In genomic region chr13:111636271-111636670, GRCh38 we compare ENCODE assay signal across 7 cellular contexts.
"Had no signal": no experiment of that assay in that cellular context is flagged by ENCODE, and none has a peak within 500 bp of the region (broad histone marks: within the 10 kb centered on the region; RNA-seq: fewer than 3 reads in every experiment).

No MANE protein-coding gene starts in this region.

- H3K27ac ChIP-seq: KMS-11 had no signal

- H3K4me3 Mint-ChIP-seq: GM23338 had no signal

- H3K9ac ChIP-seq: KMS-11 had no signal

- DNase-seq: H7, HCEC 1CT, IMR-90 had no signal

- H3K4me3 ChIP-seq: GM23338, K562 had no signal

- H2AFZ ChIP-seq: GM23338 had no signal

- H3K4me2 ChIP-seq: GM23338, KMS-11 had no signal

- ATAC-seq: GM23338, K562 had no signal

- H3K27ac Mint-ChIP-seq: GM23338 had no signal

- H3K9me3 Mint-ChIP-seq: GM23338 had no signal

- FAIRE-seq: HTR-8/SVneo, K562 had no signal
